1 cellular context compared by ENCODE assay signal in genomic region chr10:58237014-58237830, GRCh38.
A peak's percentile ranks its signal among the peaks of the same experiment; 100 is the strongest.
TF ChIP-seq lines count a peak whose summit lies in the region.

No MANE protein-coding gene starts in this region.

TF ChIP-seq in SK-N-SH, 30 proteins besides CTCF, POLR2A, EP300 and RAD21 (continued from another document):
- TF ChIP-seq USF1 (IDR thresholded peaks at IDR 0.05; ENCODE audit: borderline replicate concordance, low read depth) (no peak), YY1 (IDR thresholded peaks at IDR 0.05; ENCODE audit: low read depth) (no peak), IRF3 (IDR thresholded peaks at IDR 0.05; ENCODE audit: low read depth, low read length) (no peak), TAF1 (IDR thresholded peaks at IDR 0.05; ENCODE audit: borderline replicate concordance, low read depth, low read length) (no peak), NRF1 (IDR thresholded peaks at IDR 0.05; ENCODE audit: low read depth, low read length) (no peak), TCF12 (IDR thresholded peaks at IDR 0.05) (peak; percentile 48), MXI1 (IDR thresholded peaks at IDR 0.05; ENCODE audit: low read depth, low read length) (no peak), MAX (IDR thresholded peaks at IDR 0.05; ENCODE audit: low read depth) (no peak), RXRA (IDR thresholded peaks at IDR 0.05; ENCODE audit: borderline replicate concordance, low read depth) (no peak; the same call in 1 of the 2 replicates), FOXM1 (IDR thresholded peaks at IDR 0.05; ENCODE audit: low read depth) (no peak), RCOR1 (IDR thresholded peaks at IDR 0.05; ENCODE audit: low read length) (no peak), TEAD4 (IDR thresholded peaks at IDR 0.05; ENCODE audit: borderline replicate concordance, insufficient read depth) (peak; percentile 76; the same call in 1 of the 2 replicates)
TF ChIP-seq in SK-N-SH: peak in this region for 5.
